In genomic region chr11:57885298-57886035, GRCh38 we compare ENCODE assay signal across 2 cellular contexts.
TF ChIP-seq lines count a peak whose summit lies in the region.

No MANE protein-coding gene starts in this region.

TF ChIP-seq in K562, 482 proteins besides CTCF, POLR2A, EP300 and RAD21 (continued from another document and continues in another):
- TF ChIP-seq ARID3B (CRISPR knock-in tag; IDR thresholded peaks at IDR 0.05; ENCODE audit: borderline replicate concordance) = no peak
- no peak for TF ChIP-seq FUS (optimal IDR thresholded peaks at IDR 0.05; ENCODE audit: low read depth, low read length)
- no peak for TF ChIP-seq EZH2 (IDR thresholded peaks at IDR 0.05; ENCODE audit: borderline replicate concordance, low read depth, low read length)
- TF ChIP-seq SMAD4 (CRISPR knock-in tag; conservative IDR thresholded peaks at IDR 0.05) = peak; percentile 33; the same call in 1 of the 2 replicates
- peak; percentile 43 for TF ChIP-seq VEZF1 (CRISPR knock-in tag; IDR thresholded peaks at IDR 0.05)
- no peak for TF ChIP-seq FOXP4 (CRISPR knock-in tag; IDR thresholded peaks at IDR 0.05; ENCODE audit: borderline replicate concordance)
- no peak for TF ChIP-seq MCM7 (IDR thresholded peaks at IDR 0.05)
- 0 out of 2 replicates have a peak, but pooled peaks have one; percentile 22 for TF ChIP-seq PTRF (tag; IDR thresholded peaks at IDR 0.05)
- TF ChIP-seq SNIP1 (IDR thresholded peaks at IDR 0.05; ENCODE audit: low read depth) = no peak
- no peak for TF ChIP-seq TRIM25 (IDR thresholded peaks at IDR 0.05; ENCODE audit: borderline replicate concordance)
- 0 out of 2 replicates have a peak, but pooled peaks have one; percentile 39 for TF ChIP-seq ZNF589 (CRISPR knock-in tag; IDR thresholded peaks at IDR 0.05; ENCODE audit: low read depth)
- TF ChIP-seq ZBTB17 (CRISPR knock-in tag; IDR thresholded peaks at IDR 0.05) = peak; percentile 30; the same call in 1 of the 2 replicates
- no peak for TF ChIP-seq TRIM24 (IDR thresholded peaks at IDR 0.05)
- TF ChIP-seq PML (IDR thresholded peaks at IDR 0.05; ENCODE audit: low read length) = no peak
- no peak for TF ChIP-seq PBX2 (CRISPR knock-in tag; IDR thresholded peaks at IDR 0.05; ENCODE audit: low read depth)
- TF ChIP-seq PBX2 (tag; conservative IDR thresholded peaks at IDR 0.05; ENCODE audit: low read depth) = no peak

TF ChIP-seq in HepG2, 621 proteins besides CTCF, POLR2A, EP300 and RAD21 (continued from another document):
- TF ChIP-seq ZBTB25 (CRISPR knock-in tag; IDR thresholded peaks at IDR 0.05) (0 out of 2 replicates have a peak, but pooled peaks have one; percentile 28), FOXK1 (CRISPR knock-in tag; IDR thresholded peaks at IDR 0.05; ENCODE audit: borderline replicate concordance, low read depth) (peak; percentile 27; the same call in 1 of the 2 replicates), SIX1 (CRISPR knock-in tag; IDR thresholded peaks at IDR 0.05; ENCODE audit: borderline replicate concordance) (peak; percentile 64; the same call in 1 of the 2 replicates), REXO4 (CRISPR knock-in tag; IDR thresholded peaks at IDR 0.05; ENCODE audit: borderline replicate concordance) (no peak), ZNF792 (CRISPR knock-in tag; IDR thresholded peaks at IDR 0.05) (0 out of 2 replicates have a peak, but pooled peaks have one; percentile 39), ZNF878 (CRISPR knock-in tag; IDR thresholded peaks at IDR 0.05) (0 out of 2 replicates have a peak, but pooled peaks have one; percentile 31), SMC3 (IDR thresholded peaks at IDR 0.05; ENCODE audit: low read length) (no peak), RXRB (CRISPR knock-in tag; IDR thresholded peaks at IDR 0.05; ENCODE audit: borderline replicate concordance) (0 out of 2 replicates have a peak, but pooled peaks have one; percentile 12), WIZ (CRISPR knock-in tag; IDR thresholded peaks at IDR 0.05) (peak; percentile 92; the same call in 1 of the 2 replicates), ZFP91 (CRISPR knock-in tag; IDR thresholded peaks at IDR 0.05; ENCODE audit: borderline replicate concordance) (no peak; the same call in 1 of the 2 replicates), CCDC6 (CRISPR knock-in tag; IDR thresholded peaks at IDR 0.05) (peak; percentile 58; the same call in 1 of the 2 replicates), HDAC2 (CRISPR knock-in tag; IDR thresholded peaks at IDR 0.05) (peak; percentile 55; the same call in 1 of the 2 replicates), TIGD3 (CRISPR knock-in tag; IDR thresholded peaks at IDR 0.05; ENCODE audit: borderline replicate concordance) (no peak), SOX13 (IDR thresholded peaks at IDR 0.05) (no peak), SOX13 (CRISPR knock-in tag; conservative IDR thresholded peaks at IDR 0.05 in 1 of 2, IDR thresholded peaks at IDR 0.05 in 1 of 2) (0 out of 4 replicates have a peak, but pooled peaks of 1 of the 2 experiments have one; percentile 18), TSC22D2 (CRISPR knock-in tag; IDR thresholded peaks at IDR 0.05; ENCODE audit: borderline replicate concordance) (0 out of 2 replicates have a peak, but pooled peaks have one; percentile 49), ZNF331 (CRISPR knock-in tag; IDR thresholded peaks at IDR 0.05) (peak; percentile 77), SMAD9 (CRISPR knock-in tag; IDR thresholded peaks at IDR 0.05) (0 out of 2 replicates have a peak, but pooled peaks have one; percentile 64), PPARG (CRISPR knock-in tag; conservative IDR thresholded peaks at IDR 0.05) (0 out of 2 replicates have a peak, but pooled peaks have one; percentile 42), ZBTB49 (CRISPR knock-in tag; IDR thresholded peaks at IDR 0.05; ENCODE audit: borderline replicate concordance) (peak; percentile 44; the same call in 1 of the 2 replicates), ELF3 (CRISPR knock-in tag; IDR thresholded peaks at IDR 0.05) (peak; percentile 69), POGZ (CRISPR knock-in tag; IDR thresholded peaks at IDR 0.05) (no peak), EHMT2 (IDR thresholded peaks at IDR 0.05; ENCODE audit: borderline replicate concordance, low read depth, low read length) (peak; percentile 94), BATF2 (CRISPR knock-in tag; IDR thresholded peaks at IDR 0.05) (0 out of 2 replicates have a peak, but pooled peaks have one; percentile 42), ZSCAN9 (CRISPR knock-in tag; IDR thresholded peaks at IDR 0.05; ENCODE audit: borderline replicate concordance) (peak; percentile 94), ZNF335 (CRISPR knock-in tag; IDR thresholded peaks at IDR 0.05) (peak; percentile 60; the same call in 1 of the 2 replicates), ELF1 (CRISPR knock-in tag; IDR thresholded peaks at IDR 0.05) (no peak), ZNF7 (CRISPR knock-in tag; IDR thresholded peaks at IDR 0.05) (peak; percentile 45; the same call in 1 of the 2 replicates), KLF11 (CRISPR knock-in tag; IDR thresholded peaks at IDR 0.05) (0 out of 2 replicates have a peak, but pooled peaks have one; percentile 53), REPIN1 (CRISPR knock-in tag; IDR thresholded peaks at IDR 0.05; ENCODE audit: borderline replicate concordance, low read depth) (0 out of 2 replicates have a peak, but pooled peaks have one; percentile 39), SRF (IDR thresholded peaks at IDR 0.05; ENCODE audit: low read depth, low read length) (no peak), ZNF616 (CRISPR knock-in tag; IDR thresholded peaks at IDR 0.05; ENCODE audit: low read depth) (0 out of 2 replicates have a peak, but pooled peaks have one; percentile 56), KLF6 (CRISPR knock-in tag; IDR thresholded peaks at IDR 0.05) (peak; percentile 38; the same call in 1 of the 2 replicates), THRA (CRISPR knock-in tag; IDR thresholded peaks at IDR 0.05; ENCODE audit: borderline replicate concordance) (peak; percentile 48; the same call in 1 of the 2 replicates), ARNT2 (CRISPR knock-in tag; IDR thresholded peaks at IDR 0.05; ENCODE audit: low read depth) (0 out of 2 replicates have a peak, but pooled peaks have one; percentile 31), MIXL1 (CRISPR knock-in tag; IDR thresholded peaks at IDR 0.05) (peak; percentile 41; the same call in 1 of the 2 replicates), MIER2 (CRISPR knock-in tag; IDR thresholded peaks at IDR 0.05) (peak; percentile 99)
